ENCODE assay signal across 1 cellular context in the genomic region with DNA sequence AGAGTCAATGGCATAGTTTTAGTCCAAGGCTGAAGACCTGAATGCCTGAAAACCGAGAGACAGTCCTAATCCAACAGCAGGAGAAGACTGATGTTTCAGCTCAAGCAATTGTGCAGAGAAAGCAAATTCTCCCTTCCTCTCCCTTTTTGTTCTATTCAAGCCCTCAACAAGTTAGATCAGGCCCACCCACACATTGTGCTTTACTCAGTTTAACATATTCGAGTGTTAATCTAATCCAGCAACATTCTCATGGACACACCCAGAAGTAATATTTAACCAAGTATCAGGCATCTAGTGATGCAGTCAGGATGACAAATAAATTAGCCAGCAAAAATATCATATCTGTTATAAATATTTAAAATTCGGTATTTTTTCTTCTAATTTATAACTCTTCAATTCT.
A peak's percentile ranks its signal among the peaks of the same experiment; 100 is the strongest.
TF ChIP-seq lines count a peak whose summit lies in the region.

No MANE protein-coding gene starts in this region.

TF ChIP-seq in K562, 482 proteins besides CTCF, POLR2A, EP300 and RAD21:
- TF ChIP-seq DMBX1 (CRISPR knock-in tag; IDR thresholded peaks at IDR 0.05; ENCODE audit: borderline replicate concordance) (no peak), ZNF134 (CRISPR knock-in tag; conservative IDR thresholded peaks at IDR 0.05) (0 out of 2 replicates have a peak, but pooled peaks have one; percentile 44)
